In genomic region chr1:43488165-43488564, GRCh38 we compare ENCODE assay signal across 32 cellular contexts. TPM values are rescaled to one million over a fixed set of nuclear protein-coding genes. Genes with fewer than 3 reads are reported as not detected.
A peak's percentile ranks its signal among the peaks of the same experiment; 100 is the strongest.
DNase-seq lines count a peak whose midpoint lies in the region; ATAC-seq, FAIRE-seq and TF ChIP-seq lines count a peak whose summit lies in the region.
"Had no signal": no experiment of that assay in that cellular context is flagged by ENCODE, and none has a peak within 500 bp of the region (broad histone marks: within the 10 kb centered on the region; RNA-seq: fewer than 3 reads in every experiment).

No MANE protein-coding gene starts in this region.

- POLR2A ChIA-PET in HEK293 (lab: Yijun Ruan, JAX), result no interaction called here
- POLR2A ChIA-PET in K562 (lab: Yijun Ruan, JAX), result no interaction called here

- H3K4me3 ChIP-seq in HEK293 (ENCODE audit: low read depth, low read length) (no peak overlapping the region), K562 (no peak overlapping the region), esophagus muscularis mucosa (no peak overlapping the region)
- H3K4me3 ChIP-seq: A549; BLaER1; BLaER1 treated with 17β-estradiol and CSF1 and Interleukin-3, amounts not matched to agents 10 nM and 100 nM had no signal

- CTCF ChIA-PET in HEK293 (lab: Yijun Ruan, JAX) (no interaction called here), K562 (lab: Yijun Ruan, JAX; ENCODE audit: low intra/inter-chr PET ratio) (no interaction called here)

- no peaks in the 10 kb centered on the region for H3K9me1 ChIP-seq in K562 (ENCODE audit: control insufficient read depth, insufficient read depth, low read length)

- H3K27ac ChIP-seq in HEK293 (ENCODE audit: extremely low read depth, low read depth, low read length) (no peak overlapping the region), K562 (ENCODE audit: extremely low read depth, low read depth, low read length) (no peak overlapping the region), esophagus muscularis mucosa (replicated peaks in 1 of 4) (no peak overlapping the region)
- H3K27ac ChIP-seq: 22Rv1; A549; BLaER1; BLaER1 treated with 17β-estradiol and CSF1 and Interleukin-3, amounts not matched to agents 10 nM and 100 nM; C4-2B had no signal

- DNase-seq in K562 (ENCODE audit: extremely low read depth in 1 of 4, low spot score in 3 of 4) (no peak), foreskin melanocyte (no peak), esophagus muscularis mucosa (ENCODE audit: extremely low spot score) (no peak)
- DNase-seq: 8988T; ACHN; AML-193; BE2C; C1 segment of cervical spinal cord; Caco-2; Calu3; CD4-positive, alpha-beta memory T cell; CD4-positive, alpha-beta T cell; CD4-positive, CD25-positive, alpha-beta regulatory T cell; CD8-positive, alpha-beta memory T cell; CD8-positive, alpha-beta T cell; COR-L47; DMS 273 treated with DMSO at 0.1 percent for 48 hours; DMS153; DMS53; DMS79; DMS79 treated with DMSO at 0.1 percent for 48 hours; DND-41; EL had no signal

- H2AFZ ChIP-seq in K562 (ENCODE audit: low read depth, low read length), result no peak overlapping the region

- WGBS in K562 (ENCODE audit: insufficient coverage, low coverage, missing lambda C conversion rate), result 0% methylated on average over 1 of the region's 1 CpG
- 66% methylated on average over 1 of the region's 1 CpG for WGBS in esophagus muscularis mucosa

- no peaks in the 10 kb centered on the region for H3K4me1 ChIP-seq in HEK293 (ENCODE audit: control insufficient read depth, insufficient read depth, low read length)
- no peaks in the 10 kb centered on the region for H3K4me1 ChIP-seq in K562 (replicated peaks in 1 of 2; ENCODE audit: control insufficient read depth in 2 of 2, insufficient read depth in 2 of 2, low read length in 2 of 2)
- no peaks in the 10 kb centered on the region for H3K4me1 ChIP-seq in esophagus muscularis mucosa
- H3K4me1 ChIP-seq: A549; BE2C; BLaER1; BLaER1 treated with 17β-estradiol and CSF1 and Interleukin-3, amounts not matched to agents 10 nM and 100 nM; Caco-2 had no signal

- no peak for ATAC-seq in K562
- ATAC-seq: A549; CD8-positive, alpha-beta T cell had no signal

- TF ChIP-seq CTCF in HEK293 (tag by site-specific recombination; IDR thresholded peaks at IDR 0.05) (no peak), K562 (IDR thresholded peaks at IDR 0.05 in 2 of 3, conservative IDR thresholded peaks at IDR 0.05 in 1 of 3; ENCODE audit: insufficient read depth in 2 of 3, low read depth in 1 of 3, low read length in 3 of 3) (no peak), esophagus muscularis mucosa (IDR thresholded peaks at IDR 0.05) (no peak)

- no peak overlapping the region for H3K4me2 ChIP-seq in K562 (ENCODE audit: insufficient read depth, low read length)
- H3K4me2 ChIP-seq: A549; BLaER1; BLaER1 treated with 17β-estradiol and CSF1 and Interleukin-3, amounts not matched to agents 10 nM and 100 nM had no signal

- no peaks in the 10 kb centered on the region for H3K79me2 ChIP-seq in K562 (ENCODE audit: control insufficient read depth, insufficient read depth, low read length)

- BruUV-seq in K562 (replicated peaks; lab: Mats Ljungman, UMichigan), result no TSS peak

- H3K36me3 ChIP-seq in HEK293 (ENCODE audit: control insufficient read depth in 2 of 2, insufficient read depth in 1 of 2, low read length in 2 of 2) (no peaks in the 10 kb centered on the region), K562 (ENCODE audit: control insufficient read depth, insufficient read depth, low read length) (no peaks in the 10 kb centered on the region), esophagus muscularis mucosa (no peaks in the 10 kb centered on the region)
- H3K36me3 ChIP-seq: BE2C; BLaER1; BLaER1 treated with 17β-estradiol and CSF1 and Interleukin-3, amounts not matched to agents 10 nM and 100 nM had no signal

- H3K27me3 ChIP-seq in K562 (ENCODE audit: control insufficient read depth in 2 of 2, insufficient read depth in 2 of 2, low read length in 2 of 2) (no peaks in the 10 kb centered on the region), esophagus muscularis mucosa (no peaks in the 10 kb centered on the region)
- H3K27me3 ChIP-seq: BE2C; BLaER1; BLaER1 treated with 17β-estradiol and CSF1 and Interleukin-3, amounts not matched to agents 10 nM and 100 nM had no signal

- in situ Hi-C loops in K562 (cut with MboI), result no loop called here

- intact Hi-C loops in K562 (cut with micrococcal nuclease) (no loop called here), esophagus muscularis mucosa (cut with DNase I) (no loop called here)

- TF ChIP-seq EP300 in K562 (IDR thresholded peaks at IDR 0.05; ENCODE audit: low read length) (no peak), esophagus muscularis mucosa (IDR thresholded peaks at IDR 0.05) (no peak)

- TF ChIP-seq RAD21 in K562 (CRISPR knock-in tag; conservative IDR thresholded peaks at IDR 0.05 in 1 of 2, IDR thresholded peaks at IDR 0.05 in 1 of 2), result no peak

- no peaks in the 10 kb centered on the region for H4K20me1 ChIP-seq in K562 (replicated peaks; ENCODE audit: control insufficient read depth, insufficient read depth, low read length)
- H4K20me1 ChIP-seq: BLaER1; BLaER1 treated with 17β-estradiol and CSF1 and Interleukin-3, amounts not matched to agents 10 nM and 100 nM had no signal

- no peak for FAIRE-seq in K562 (lab: Jason Lieb, UNC)
- FAIRE-seq: A204.1, A549 had no signal

- TF ChIP-seq POLR2A in K562 (conservative IDR thresholded peaks at IDR 0.05) (no peak), esophagus muscularis mucosa (IDR thresholded peaks at IDR 0.05; ENCODE audit: low read depth) (no peak)

- H3K9ac ChIP-seq in K562 (ENCODE audit: insufficient read depth in 1 of 2, low read depth in 2 of 2, low read length in 2 of 2), result no peak overlapping the region
- H3K9ac ChIP-seq: BLaER1; BLaER1 treated with 17β-estradiol and CSF1 and Interleukin-3, amounts not matched to agents 10 nM and 100 nM had no signal

- no peaks in the 10 kb centered on the region for H3K9me3 ChIP-seq in HEK293 (ENCODE audit: control insufficient read depth, insufficient read depth, low read depth, low read length)
- peaks cover 5% of the 10 kb centered on the region for H3K9me3 ChIP-seq in K562 (replicated peaks; ENCODE audit: control insufficient read depth, insufficient read depth, low read depth, low read length)
- peaks cover 0 to 23% (median 5%) of the 10 kb centered on the region in 4 donors for H3K9me3 ChIP-seq in esophagus muscularis mucosa
- H3K9me3 ChIP-seq: BE2C had no signal

TF ChIP-seq in HEK293, 187 proteins besides CTCF, POLR2A, EP300 and RAD21 (continues in another document):
- peak; percentile 55 for TF ChIP-seq SETDB1 (IDR thresholded peaks at IDR 0.05; ENCODE audit: insufficient read length, low read length)
- no peak for TF ChIP-seq ZNF777 (tag by site-specific recombination; IDR thresholded peaks at IDR 0.05; ENCODE audit: borderline replicate concordance)

TF ChIP-seq in K562, 482 proteins besides CTCF, POLR2A, EP300 and RAD21:
- TF ChIP-seq ZNF324 (CRISPR knock-in tag; IDR thresholded peaks at IDR 0.05), result peak; percentile 95
- no peak for TF ChIP-seq NR2C1 (IDR thresholded peaks at IDR 0.05)
- TF ChIP-seq NR2C1 (tag; IDR thresholded peaks at IDR 0.05), result no peak

RNA-seq across cellular contexts. Expression of gene HYI, which starts 34.4 kb away (rescaled TPM):
- total RNA-seq in K562 (2011; cell fraction: chromatin; rRNA removed; ENCODE audit: low replicate concordance), result 2.6 and 4.9 TPM in 2 replicates
- total RNA-seq in K562 (2011; cell fraction: nucleolus; rRNA removed), result 1.4 and 2.0 TPM in 2 replicates
- total RNA-seq in K562 (2011; cell fraction: nucleoplasm; rRNA removed), result 2.6 and 3.3 TPM in 2 replicates
- total RNA-seq in K562 (2014; rRNA removed), result 3.2 and 3.6 TPM in 2 replicates
- total RNA-seq in K562 (2014; rRNA removed; fragmentation: Illumina TruSeq; extraction: Trizol), result 0.38 and 0.69 TPM in 2 replicates
- total RNA-seq in K562 (2015; rRNA removed; fragmentation: Illumina TruSeq; extraction: Trizol), result 1.7 and 1.8 TPM in 2 replicates
- 2.2 and 3.2 TPM in 2 replicates for total RNA-seq in K562 (2021)
- polyA plus RNA-seq in K562 (2011; rRNA removed), result 1.1 and 1.2 TPM in 2 replicates
- polyA plus RNA-seq in K562 (2011; cell fraction: cytosol; rRNA removed), result 1.3 and 1.5 TPM in 2 replicates
- 6.8 and 7.2 TPM in 2 replicates for polyA plus RNA-seq in K562 (2011; cell fraction: nucleus; rRNA removed)
- 10.1 and 18.1 TPM in 2 replicates for polyA plus RNA-seq in K562 (2012)
- 0.35 and 1.1 TPM in 2 replicates for polyA plus RNA-seq in K562 (2014; fragmentation: Illumina TruSeq; extraction: Trizol)
- under 1 TPM in 1 of 2 experiments, not detected in 1; 0.04 TPM for polyA plus RNA-seq in K562 (2014; fragmentation: Nextera tagmentation; extraction: Ambion mirVana)
- 2.3 and 4.1 TPM in 2 replicates for polyA plus RNA-seq in K562 (2014; rRNA removed)
- polyA minus RNA-seq in K562 (2011; rRNA and poly(A)+ RNA removed), result 0.32 and 0.84 TPM in 2 replicates
- not detected in 2 replicates for polyA minus RNA-seq in K562 (2011; cell fraction: cytosol; rRNA and poly(A)+ RNA removed)
- 1.4 and 1.8 TPM in 2 replicates for polyA minus RNA-seq in K562 (2011; cell fraction: nucleus; rRNA and poly(A)+ RNA removed)
- total RNA-seq in esophagus muscularis mucosa, result 10 to 100 TPM; 36.3 to 60.5 (median 50.6) TPM
- total RNA-seq: A172 had no signal

RNA-seq across cellular contexts. Expression of gene PTPRF, which starts 42.5 kb away (rescaled TPM):
- total RNA-seq in K562 (2011; cell fraction: chromatin; rRNA removed; ENCODE audit: low replicate concordance), result 17.5 and 46.4 TPM in 2 replicates
- 18.8 and 22.8 TPM in 2 replicates for total RNA-seq in K562 (2011; cell fraction: nucleolus; rRNA removed)
- 14.9 and 27.1 TPM in 2 replicates for total RNA-seq in K562 (2011; cell fraction: nucleoplasm; rRNA removed)
- total RNA-seq in K562 (2014; rRNA removed), result 1.1 and 1.5 TPM in 2 replicates
- 0.41 and 1.1 TPM in 2 replicates for total RNA-seq in K562 (2014; rRNA removed; fragmentation: Illumina TruSeq; extraction: Trizol)
- 0.08 and 0.51 TPM in 2 replicates for total RNA-seq in K562 (2015; rRNA removed; fragmentation: Illumina TruSeq; extraction: Trizol)
- total RNA-seq in K562 (2021), result 3.3 and 4.2 TPM in 2 replicates
- 4.3 and 12.0 TPM in 2 replicates for polyA plus RNA-seq in K562 (2011; rRNA removed)
- 5.1 and 6.0 TPM in 2 replicates for polyA plus RNA-seq in K562 (2011; cell fraction: cytosol; rRNA removed)
- 13.9 and 24.1 TPM in 2 replicates for polyA plus RNA-seq in K562 (2011; cell fraction: nucleus; rRNA removed)
- polyA plus RNA-seq in K562 (2012), result 0.86 and 1.5 TPM in 2 replicates
- 1.1 and 1.4 TPM in 2 replicates for polyA plus RNA-seq in K562 (2014; fragmentation: Illumina TruSeq; extraction: Trizol)
- under 1 TPM; 0.13 to 0.20 TPM for polyA plus RNA-seq in K562 (2014; fragmentation: Nextera tagmentation; extraction: Ambion mirVana)
- polyA plus RNA-seq in K562 (2014; rRNA removed), result 0.90 and 1.2 TPM in 2 replicates
- polyA minus RNA-seq in K562 (2011; rRNA and poly(A)+ RNA removed), result 8.6 and 12.7 TPM in 2 replicates
- 5.7 and 22.0 TPM in 2 replicates for polyA minus RNA-seq in K562 (2011; cell fraction: cytosol; rRNA and poly(A)+ RNA removed)
- 5.0 and 8.4 TPM in 2 replicates for polyA minus RNA-seq in K562 (2011; cell fraction: nucleus; rRNA and poly(A)+ RNA removed)
- 10 to 100 TPM; 33.8 to 84.2 (median 53.7) TPM for total RNA-seq in esophagus muscularis mucosa
- total RNA-seq: CD4-positive, alpha-beta memory T cell had no signal
- polyA plus RNA-seq: CD14-positive monocyte; CD4-positive, alpha-beta memory T cell; CD4-positive, CD25-positive, alpha-beta regulatory T cell; CD8-positive, alpha-beta memory T cell had no signal

Comparison
In these comparisons a context has a peak if more than half of its experiments do, and no peak if none do; other contexts are left out.
1. RNA of gene HYI, which starts 34.4 kb away (total RNA-seq): 36.3 to 60.5 TPM in esophagus muscularis mucosa; 0.38 to 4.9 TPM in K562; every median in the first group is over 4 times any median in the second.
2. Of the 44 proteins assayed by ChIP-seq in both K562 and HEK293: peak only in K562: ZNF324; only in HEK293: SETDB1; in both: none; in neither: 42.